In genomic region chr18:6836331-6836730, GRCh38 we compare ENCODE assay signal across 13 cellular contexts.
"Had no signal": no experiment of that assay in that cellular context is flagged by ENCODE, and none has a peak within 500 bp of the region (broad histone marks: within the 10 kb centered on the region; RNA-seq: fewer than 3 reads in every experiment).

No MANE protein-coding gene starts in this region.

- H3K36me3 ChIP-seq: neural progenitor cell, vagina had no signal

- ATAC-seq: sciatic nerve, WTC11 had no signal

- H3K9me3 Mint-ChIP-seq: neural progenitor cell had no signal

- H3K4me2 ChIP-seq: neural progenitor cell had no signal

- H2AFZ ChIP-seq: neural progenitor cell had no signal

- H3K4me3 ChIP-seq: coronary artery, lung, neural progenitor cell, vagina had no signal

- H3K9me3 ChIP-seq: vagina had no signal

- H3K27ac Mint-ChIP-seq: activated CD4-positive, alpha-beta memory T cell treated with anti-CD3 and anti-CD28 coated beads, Interleukin-2, amount 10 ng/mL, durations not matched to agents 7 days and 5 days; activated T-cell treated with anti-CD3 and anti-CD28 coated beads, Interleukin-2, amount 50 U/mL, for 24 hours; neural progenitor cell; WTC11 had no signal

- H3K4me1 Mint-ChIP-seq: activated CD4-positive, alpha-beta memory T cell treated with anti-CD3 and anti-CD28 coated beads, Interleukin-2, amount 10 ng/mL, durations not matched to agents 7 days and 5 days; neural progenitor cell had no signal

- H3K4me3 Mint-ChIP-seq: activated CD4-positive, alpha-beta memory T cell treated with anti-CD3 and anti-CD28 coated beads, Interleukin-2, amount 10 ng/mL, durations not matched to agents 7 days and 5 days; activated T-cell treated with anti-CD3 and anti-CD28 coated beads, Interleukin-2, amount 50 U/mL, for 24 hours; neural progenitor cell; WTC11 had no signal

- H3K27me3 ChIP-seq: neural progenitor cell, vagina had no signal

- H3K4me1 ChIP-seq: neural progenitor cell, vagina had no signal

- H3K27me3 Mint-ChIP-seq: activated CD4-positive, alpha-beta memory T cell treated with anti-CD3 and anti-CD28 coated beads, Interleukin-2, amount 10 ng/mL, durations not matched to agents 7 days and 5 days; activated T-cell treated with anti-CD3 and anti-CD28 coated beads, Interleukin-2, amount 50 U/mL, for 24 hours had no signal

- H3K9ac ChIP-seq: neural progenitor cell had no signal

- H3K27ac ChIP-seq: coronary artery, neural progenitor cell, vagina had no signal

- DNase-seq: activated CD4-positive, alpha-beta memory T cell treated with anti-CD3 and anti-CD28 coated beads, Interleukin-2, amount 10 ng/mL, durations not matched to agents 7 days and 5 days; activated CD4-positive, alpha-beta T cell treated with anti-CD3 and anti-CD28 coated beads for 4 hours; activated naive CD4-positive, alpha-beta T cell treated with anti-CD3 and anti-CD28 coated beads, Interleukin-2, amount 50 U/mL, for 16 hours; activated T-cell treated with anti-CD3 and anti-CD28 coated beads, Interleukin-2, amount 50 U/mL, for 24 hours; central memory CD4-positive, alpha-beta T cell; head of caudate nucleus; stimulated activated CD4-positive, alpha-beta T cell treated with anti-CD3 and anti-CD28 coated beads, Interleukin-1b, Interleukin-23, amount 100 ng/mL, for 48 hours had no signal
